In the genomic region with DNA sequence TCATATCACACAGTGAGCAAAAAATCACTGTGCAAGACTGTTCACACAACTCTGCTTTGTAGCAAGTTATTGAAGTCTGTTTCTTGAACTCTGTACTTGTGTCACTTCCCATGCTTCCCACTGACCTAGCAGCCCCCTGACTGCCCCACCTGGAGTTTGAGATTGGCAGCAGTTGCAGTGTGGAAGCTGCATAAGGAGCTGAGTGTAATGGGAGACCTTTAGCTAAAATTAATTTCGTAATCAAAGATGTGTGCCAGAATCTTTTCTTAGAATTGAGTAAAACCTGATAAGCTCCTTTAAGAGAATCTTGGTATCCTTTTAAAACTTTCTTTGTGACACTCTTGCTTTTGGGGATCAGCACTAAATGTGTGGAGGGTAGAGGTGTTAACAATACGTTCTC, we compare ENCODE assay signal across 20 cellular contexts. TPM values are rescaled to one million over a fixed set of nuclear protein-coding genes. Genes with fewer than 3 reads are reported as not detected.
DNase-seq lines count a peak whose midpoint lies in the region; ATAC-seq and TF ChIP-seq lines count a peak whose summit lies in the region.
"Had no signal": no experiment of that assay in that cellular context is flagged by ENCODE, and none has a peak within 500 bp of the region (broad histone marks: within the 10 kb centered on the region; RNA-seq: fewer than 3 reads in every experiment).

No MANE protein-coding gene starts in this region.

- no peak for DNase-seq in left ventricle myocardium superior
- DNase-seq in right atrium auricular region (ENCODE audit: low spot score) = no peak
- no peak for DNase-seq in chondrocyte (ENCODE audit: low spot score)
- DNase-seq in stimulated activated naive CD4-positive, alpha-beta T cell (lab: John Stamatoyannopoulos, UW) = no peak
- DNase-seq in EL = no peak
- no peak for DNase-seq in SW 1271 (lab: John Stamatoyannopoulos, UW)
- DNase-seq: ACHN; activated CD4-positive, alpha-beta T cell treated with anti-CD3 and anti-CD28 coated beads for 36 hours; activated CD8-positive, alpha-beta memory T cell treated with anti-CD3 and anti-CD28 coated beads, Interleukin-2, amount 50 U/mL, for 48 hours; activated naive CD4-positive, alpha-beta T cell; COR-L47; effector CD4-positive, alpha-beta T cell; NCI-H2029 treated with DMSO at 0.1 percent for 48 hours; NCI-H510A treated with DMSO at 0.1 percent for 48 hours; stimulated activated CD4-positive, alpha-beta T cell treated with anti-CD3 and anti-CD28 coated beads, Interleukin-12 subunit alpha, Interleukin-12 subunit beta, amount 100 ng/mL, for 4 hours; stimulated activated naive CD4-positive, alpha-beta T cell treated with Interleukin-2 at 50 U/mL for 16 hours had no signal

- intact Hi-C loops in left ventricle myocardium superior (cut with micrococcal nuclease) = no loop called here

- H3K36me3 Mint-ChIP-seq in chondrocyte (ENCODE audit: low read depth) = no peaks in the 10 kb centered on the region

- TF ChIP-seq CTCF in right atrium auricular region (IDR thresholded peaks at IDR 0.05) (no peak), chondrocyte (IDR thresholded peaks at IDR 0.05) (no peak)

- peaks cover 45% of the 10 kb centered on the region for H3K4me1 Mint-ChIP-seq in chondrocyte (ENCODE audit: low read depth)

- no peaks in the 10 kb centered on the region for H3K9me3 ChIP-seq in right atrium auricular region
- H3K9me3 ChIP-seq in mesodermal cell (ENCODE audit: control insufficient read depth, low read length) = no peaks in the 10 kb centered on the region

- H3K27ac ChIP-seq in right atrium auricular region = no peak overlapping the region
- peak overlapping the region; percentile 24 for H3K27ac ChIP-seq in mesodermal cell (ENCODE audit: low read depth, low read length, severe bottlenecking)
- H3K27ac ChIP-seq: cardiac muscle cell, parathyroid adenoma had no signal

- H3K36me3 ChIP-seq in right atrium auricular region = no peaks in the 10 kb centered on the region
- H3K36me3 ChIP-seq in mesodermal cell (ENCODE audit: control insufficient read depth, insufficient read depth, low read length) = peaks cover 24% of the 10 kb centered on the region
- H3K36me3 ChIP-seq: cardiac muscle cell had no signal

- no peak overlapping the region for H3K4me3 Mint-ChIP-seq in chondrocyte (ENCODE audit: unreplicated experiment)
- H3K4me3 Mint-ChIP-seq: activated CD4-positive, alpha-beta T cell treated with anti-CD3 and anti-CD28 coated beads for 36 hours had no signal

- H3K4me1 ChIP-seq in right atrium auricular region (peaks cover 0 to 43% of the 10 kb centered on the region in 2 donors), mesodermal cell (ENCODE audit: control insufficient read depth, insufficient read depth, low read length, poor library complexity, severe bottlenecking) (peaks cover 17% of the 10 kb centered on the region)

- no peaks in the 10 kb centered on the region for H3K9me3 Mint-ChIP-seq in chondrocyte (ENCODE audit: low read depth)

- H3K27me3 ChIP-seq in right atrium auricular region = no peaks in the 10 kb centered on the region
- H3K27me3 ChIP-seq: cardiac muscle cell had no signal

- H3K27me3 Mint-ChIP-seq in chondrocyte (ENCODE audit: low read depth) = no peaks in the 10 kb centered on the region
- H3K27me3 Mint-ChIP-seq: activated CD4-positive, alpha-beta T cell treated with anti-CD3 and anti-CD28 coated beads for 36 hours had no signal

- H3K4me3 ChIP-seq in right atrium auricular region (no peak overlapping the region), mesodermal cell (ENCODE audit: extremely low read depth, insufficient read depth, low read length, poor library complexity, severe bottlenecking) (no peak overlapping the region)
- H3K4me3 ChIP-seq: cardiac muscle cell had no signal

- ATAC-seq in left ventricle myocardium superior (peak; percentile 28), HG02840 (IDR thresholded peaks at IDR 0.05; ENCODE audit: low FRiP score, unreplicated experiment) (no peak)
- ATAC-seq: activated CD4-positive, alpha-beta T cell treated with anti-CD3 and anti-CD28 coated beads for 36 hours had no signal

- H3K27ac Mint-ChIP-seq in chondrocyte (ENCODE audit: unreplicated experiment) = peak overlapping the region; percentile 10

- WGBS in mesodermal cell (ENCODE audit: insufficient coverage in 2 of 2), 2 experiments = 100% methylated on average over 1 to 2 of the region's 2 CpGs

RNA-seq across cellular contexts. Expression of a gene that starts 42.8 kb away (rescaled TPM):
- total RNA-seq in left ventricle myocardium superior = 22.6 TPM
- 10 to 100 TPM; 18.4 to 19.8 TPM for total RNA-seq in right atrium auricular region
- total RNA-seq in chondrocyte = 13.2 to 15.5 TPM (median 13.6 TPM) in 3 replicates
- 8.6 TPM for polyA plus RNA-seq in mesodermal cell (2013, experiment 1 of 2)
- polyA plus RNA-seq in mesodermal cell (2013, experiment 2 of 2) = 9.7 TPM

RNA-seq across cellular contexts. Expression of a gene that starts 43.0 kb away (rescaled TPM):
- total RNA-seq in left ventricle myocardium superior = 910 TPM
- total RNA-seq in right atrium auricular region = 1,000 to 10,000 TPM in 1 of 2 donors, 100 to 1,000 TPM in 1; 608 to 1,311 TPM
- 1,295 to 1,411 TPM (median 1,362 TPM) in 3 replicates for total RNA-seq in chondrocyte
- polyA plus RNA-seq in mesodermal cell (2013, experiment 1 of 2) = 3,796 TPM
- polyA plus RNA-seq in mesodermal cell (2013, experiment 2 of 2) = 3,333 TPM
